In the genomic region with DNA sequence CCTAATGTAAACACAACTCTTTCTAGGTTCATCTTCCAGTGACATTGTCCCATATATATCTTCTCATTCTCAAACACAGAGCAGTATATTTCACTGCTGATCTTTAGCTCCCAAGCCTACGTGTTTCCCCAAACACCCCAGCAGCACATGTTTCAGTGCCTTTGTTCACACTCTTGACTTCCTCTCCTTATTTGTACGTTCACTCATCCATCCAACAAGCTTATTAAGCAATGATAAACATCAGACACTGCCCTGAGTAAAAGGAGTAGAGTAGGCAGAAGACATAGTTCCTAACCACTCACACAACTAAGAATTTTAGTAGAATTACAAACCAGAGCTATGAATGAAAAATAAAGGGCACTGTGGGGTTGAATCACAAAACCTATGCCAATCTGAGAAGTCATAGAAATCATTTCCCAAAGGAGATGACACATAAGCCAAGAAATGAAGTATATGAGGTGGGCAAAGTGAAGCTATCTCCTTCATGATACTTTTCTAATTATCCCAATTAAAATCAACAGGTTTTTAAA, we compare ENCODE assay signal across 31 cellular contexts.
DNase-seq lines count a peak whose midpoint lies in the region; ATAC-seq and TF ChIP-seq lines count a peak whose summit lies in the region.
"Had no signal": no experiment of that assay in that cellular context is flagged by ENCODE, and none has a peak within 500 bp of the region (broad histone marks: within the 10 kb centered on the region; RNA-seq: fewer than 3 reads in every experiment).

No MANE protein-coding gene starts in this region.

- no peak for ATAC-seq in upper lobe of right lung
- ATAC-seq: A549; activated T-cell treated with anti-CD3 and anti-CD28 coated beads, Interleukin-2, amount 50 U/mL, for 72 hours; left lung; pancreas; Right ventricle myocardium inferior; SK-N-SH treated with all-trans-retinoic acid at 6 μM for 48 hours; T-helper 17 cell had no signal

- H3K9me3 Mint-ChIP-seq in activated CD4-positive, alpha-beta T cell treated with anti-CD3 and anti-CD28 coated beads, Interleukin-2, amount 10 ng/mL, durations not matched to agents 24 days and 14 days, result no peaks in the 10 kb centered on the region
- H3K9me3 Mint-ChIP-seq: activated CD4-positive, alpha-beta memory T cell treated with anti-CD3 and anti-CD28 coated beads for 36 hours; neural crest cell had no signal

- H3K27me3 ChIP-seq in kidney epithelial cell (ENCODE audit: control insufficient read depth, insufficient read depth, low read length), result no peaks in the 10 kb centered on the region
- no peaks in the 10 kb centered on the region for H3K27me3 ChIP-seq in upper lobe of right lung
- H3K27me3 ChIP-seq in thyroid gland, result no peaks in the 10 kb centered on the region
- H3K27me3 ChIP-seq: BLaER1, brain microvascular endothelial cell, esophagus squamous epithelium, left lung, pancreas had no signal

- peak overlapping the region; percentile 3 for H3K27ac Mint-ChIP-seq in activated CD4-positive, alpha-beta T cell treated with anti-CD3 and anti-CD28 coated beads, Interleukin-2, amount 10 ng/mL, durations not matched to agents 24 days and 14 days
- H3K27ac Mint-ChIP-seq: activated CD4-positive, alpha-beta memory T cell treated with anti-CD3 and anti-CD28 coated beads for 36 hours; activated T-cell treated with anti-CD3 and anti-CD28 coated beads, Interleukin-2, amount 50 U/mL, for 72 hours; memory B cell; T-helper 17 cell had no signal

- no peak overlapping the region for H3K27ac ChIP-seq in upper lobe of right lung
- no peak overlapping the region for H3K27ac ChIP-seq in thyroid gland
- H3K27ac ChIP-seq: A549, BLaER1, brain microvascular endothelial cell, esophagus squamous epithelium, left lung, pancreas had no signal

- H3K4me1 Mint-ChIP-seq in activated CD4-positive, alpha-beta T cell treated with anti-CD3 and anti-CD28 coated beads, Interleukin-2, amount 10 ng/mL, durations not matched to agents 24 days and 14 days, result no peaks in the 10 kb centered on the region
- H3K4me1 Mint-ChIP-seq: memory B cell, neural crest cell, T-helper 17 cell had no signal

- H3K27me3 Mint-ChIP-seq in activated CD4-positive, alpha-beta T cell treated with anti-CD3 and anti-CD28 coated beads, Interleukin-2, amount 10 ng/mL, durations not matched to agents 24 days and 14 days, result no peaks in the 10 kb centered on the region
- H3K27me3 Mint-ChIP-seq: activated CD4-positive, alpha-beta memory T cell treated with anti-CD3 and anti-CD28 coated beads for 36 hours; memory B cell; T-helper 17 cell had no signal

- intact Hi-C loops in activated CD4-positive, alpha-beta T cell treated with anti-CD3 and anti-CD28 coated beads, Interleukin-2, amount 10 ng/mL, durations not matched to agents 24 days and 14 days (cut with micrococcal nuclease), result no loop called here
- intact Hi-C loops in upper lobe of right lung (cut with DNase I) (no loop called here), thyroid gland (cut with DNase I) (no loop called here)

- TF ChIP-seq CTCF in astrocyte of the spinal cord (IDR thresholded peaks at IDR 0.05; ENCODE audit: low read depth, low read length) (no peak), kidney epithelial cell (IDR thresholded peaks at IDR 0.05; ENCODE audit: insufficient read depth, low read length, poor library complexity, severe bottlenecking) (no peak), upper lobe of right lung (IDR thresholded peaks at IDR 0.05) (no peak), thyroid gland (IDR thresholded peaks at IDR 0.05) (no peak)

- no peak overlapping the region for H3K4me3 ChIP-seq in astrocyte of the spinal cord (ENCODE audit: low read depth, low read length)
- H3K4me3 ChIP-seq in kidney epithelial cell (ENCODE audit: low read depth, low read length), result no peak overlapping the region
- no peak overlapping the region for H3K4me3 ChIP-seq in upper lobe of right lung
- H3K4me3 ChIP-seq in thyroid gland (replicated peaks in 1 of 3), result no peak overlapping the region
- H3K4me3 ChIP-seq: A549, BLaER1, esophagus squamous epithelium, left lung, pancreas had no signal

- H3K36me3 Mint-ChIP-seq in activated CD4-positive, alpha-beta T cell treated with anti-CD3 and anti-CD28 coated beads, Interleukin-2, amount 10 ng/mL, durations not matched to agents 24 days and 14 days (ENCODE audit: low read depth), result peaks cover 3% of the 10 kb centered on the region
- H3K36me3 Mint-ChIP-seq: activated CD4-positive, alpha-beta memory T cell treated with anti-CD3 and anti-CD28 coated beads for 36 hours; memory B cell had no signal

- 73 to 77% methylated on average over 2 of the region's 2 CpGs for WGBS in thyroid gland, 2 donors

- H3K9me3 ChIP-seq in upper lobe of right lung (no peaks in the 10 kb centered on the region), thyroid gland (no peaks in the 10 kb centered on the region)
- H3K9me3 ChIP-seq: A549, BLaER1, esophagus squamous epithelium, left lung, pancreas had no signal

- in situ Hi-C loops in astrocyte of the spinal cord (cut with HindIII; ENCODE audit: low sequenced_read_pairs), result no loop called here

- no peaks in the 10 kb centered on the region for H3K36me3 ChIP-seq in kidney epithelial cell (ENCODE audit: control insufficient read depth, insufficient read depth, low read length)
- no peaks in the 10 kb centered on the region for H3K36me3 ChIP-seq in upper lobe of right lung
- no peaks in the 10 kb centered on the region for H3K36me3 ChIP-seq in thyroid gland
- H3K36me3 ChIP-seq: brain microvascular endothelial cell, esophagus squamous epithelium, left lung, pancreas had no signal

- no peak overlapping the region for H3K4me3 Mint-ChIP-seq in activated CD4-positive, alpha-beta T cell treated with anti-CD3 and anti-CD28 coated beads, Interleukin-2, amount 10 ng/mL, durations not matched to agents 24 days and 14 days
- H3K4me3 Mint-ChIP-seq: activated CD4-positive, alpha-beta memory T cell treated with anti-CD3 and anti-CD28 coated beads for 36 hours; activated T-cell treated with anti-CD3 and anti-CD28 coated beads, Interleukin-2, amount 50 U/mL, for 72 hours; memory B cell; neural crest cell; T-helper 17 cell had no signal

- no peak for TF ChIP-seq POLR2A in thyroid gland (IDR thresholded peaks at IDR 0.05)

- H3K4me1 ChIP-seq in upper lobe of right lung (no peaks in the 10 kb centered on the region), thyroid gland (no peaks in the 10 kb centered on the region)
- H3K4me1 ChIP-seq: A549, esophagus squamous epithelium, left lung, pancreas had no signal

- no peak for DNase-seq in activated CD4-positive, alpha-beta T cell treated with anti-CD3 and anti-CD28 coated beads, Interleukin-2, amount 10 ng/mL, durations not matched to agents 24 days and 14 days
- no peak for DNase-seq in activated CD4-positive, alpha-beta T cell treated with anti-CD3 and anti-CD28 coated beads, Interleukin-2, amount 50 U/mL, for 4 hours
- DNase-seq in astrocyte of the spinal cord (ENCODE audit: low read depth, low spot score) (peak; percentile 37), kidney epithelial cell (ENCODE audit: low read depth) (peak; percentile 38), upper lobe of right lung (no peak), ureter (ENCODE audit: low spot score) (no peak), thyroid gland (no peak), NCI-H2196 (lab: John Stamatoyannopoulos, UW; ENCODE audit: unreplicated experiment) (no peak)
- DNase-seq: activated CD4-positive, alpha-beta memory T cell treated with anti-CD3 and anti-CD28 coated beads for 36 hours; activated T-cell treated with anti-CD3 and anti-CD28 coated beads, Interleukin-2, amount 50 U/mL, for 72 hours; cerebellar nuclear complex; esophagus squamous epithelium; GDM1; hippocampal formation; left lung; NCI-H1092 treated with DMSO at 0.1 percent for 48 hours; NCI-H1930; NCI-H2227 treated with DMSO at 0.1 percent for 48 hours; NCI-H526 treated with DMSO at 0.1 percent for 48 hours; pancreas; retina; small intestine; stimulated activated naive CD4-positive, alpha-beta T cell; T-helper 17 cell had no signal

Comparison
In these comparisons a context has a peak if more than half of its experiments do, and no peak if none do; other contexts are left out.
1. DNase-seq: peak in astrocyte of the spinal cord (single experiment) and kidney epithelial cell (single experiment); none in activated CD4-positive, alpha-beta T cell treated with anti-CD3 and anti-CD28 coated beads, Interleukin-2, amount 10 ng/mL, durations not matched to agents 24 days and 14 days (single experiment), activated CD4-positive, alpha-beta T cell treated with anti-CD3 and anti-CD28 coated beads, Interleukin-2, amount 50 U/mL, for 4 hours (0 of 2), upper lobe of right lung (single experiment), ureter (single experiment), thyroid gland (0 of 2) and NCI-H2196 (single experiment).